1 cellular context compared by ENCODE assay signal in genomic region chr2:3301001-3301400, GRCh38.
TF ChIP-seq lines count a peak whose summit lies in the region.

No MANE protein-coding gene starts in this region.

TF ChIP-seq in GM23338, 12 proteins besides CTCF, POLR2A, EP300 and RAD21 (continued from another document):
- TF ChIP-seq ZNF331 (CRISPR knock-in tag; IDR thresholded peaks at IDR 0.05; ENCODE audit: low read depth) (no peak), REST (IDR thresholded peaks at IDR 0.05; ENCODE audit: unreplicated experiment) (no peak), JUNB (IDR thresholded peaks at IDR 0.05; ENCODE audit: unreplicated experiment) (no peak), EZH2 (IDR thresholded peaks at IDR 0.05; ENCODE audit: low read depth, unreplicated experiment) (no peak), STAT1 (IDR thresholded peaks at IDR 0.05; ENCODE audit: unreplicated experiment) (no peak), POLR2AphosphoS5 (IDR thresholded peaks at IDR 0.05; ENCODE audit: low read depth) (no peak), ZNF114 (CRISPR knock-in tag; IDR thresholded peaks at IDR 0.05) (no peak)
